In genomic region chr19:4037301-4037949, GRCh38 we compare ENCODE assay signal across 1 cellular context.
TF ChIP-seq lines count a peak whose summit lies in the region.

No MANE protein-coding gene starts in this region.

TF ChIP-seq in GM12878, 131 proteins besides CTCF, POLR2A, EP300 and RAD21:
- no peak for TF ChIP-seq GATAD2B (conservative IDR thresholded peaks at IDR 0.05; ENCODE audit: low read depth)
- no peak for TF ChIP-seq NR2F1 (conservative IDR thresholded peaks at IDR 0.05)
- TF ChIP-seq RELA (IDR thresholded peaks at IDR 0.05; ENCODE audit: borderline replicate concordance, partially characterized antibody) = no peak
- TF ChIP-seq, protein P1, sequence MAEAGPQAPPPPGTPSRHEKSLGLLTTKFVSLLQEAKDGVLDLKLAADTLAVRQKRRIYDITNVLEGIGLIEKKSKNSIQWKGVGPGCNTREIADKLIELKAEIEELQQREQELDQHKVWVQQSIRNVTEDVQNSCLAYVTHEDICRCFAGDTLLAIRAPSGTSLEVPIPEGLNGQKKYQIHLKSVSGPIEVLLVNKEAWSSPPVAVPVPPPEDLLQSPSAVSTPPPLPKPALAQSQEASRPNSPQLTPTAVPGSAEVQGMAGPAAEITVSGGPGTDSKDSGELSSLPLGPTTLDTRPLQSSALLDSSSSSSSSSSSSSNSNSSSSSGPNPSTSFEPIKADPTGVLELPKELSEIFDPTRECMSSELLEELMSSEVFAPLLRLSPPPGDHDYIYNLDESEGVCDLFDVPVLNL (IDR thresholded peaks at IDR 0.05; ENCODE audit: low read depth, low read length) = no peak
- no peak for TF ChIP-seq BMI1 (IDR thresholded peaks at IDR 0.05; ENCODE audit: borderline replicate concordance)
- TF ChIP-seq FOXM1 (IDR thresholded peaks at IDR 0.05; ENCODE audit: low read depth, low read length) = no peak
- TF ChIP-seq, protein P2, sequence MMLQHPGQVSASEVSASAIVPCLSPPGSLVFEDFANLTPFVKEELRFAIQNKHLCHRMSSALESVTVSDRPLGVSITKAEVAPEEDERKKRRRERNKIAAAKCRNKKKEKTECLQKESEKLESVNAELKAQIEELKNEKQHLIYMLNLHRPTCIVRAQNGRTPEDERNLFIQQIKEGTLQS (IDR thresholded peaks at IDR 0.05; ENCODE audit: borderline replicate concordance, extremely low read depth, low read depth, low read length) = no peak
- TF ChIP-seq BCL3 (IDR thresholded peaks at IDR 0.05; ENCODE audit: borderline replicate concordance, insufficient read depth, low read depth, low read length, poor library complexity, severe bottlenecking) = peak; percentile 66
- TF ChIP-seq CHD2 (IDR thresholded peaks at IDR 0.05; ENCODE audit: borderline replicate concordance, low read depth, low read length) = no peak
- TF ChIP-seq, protein P3, sequence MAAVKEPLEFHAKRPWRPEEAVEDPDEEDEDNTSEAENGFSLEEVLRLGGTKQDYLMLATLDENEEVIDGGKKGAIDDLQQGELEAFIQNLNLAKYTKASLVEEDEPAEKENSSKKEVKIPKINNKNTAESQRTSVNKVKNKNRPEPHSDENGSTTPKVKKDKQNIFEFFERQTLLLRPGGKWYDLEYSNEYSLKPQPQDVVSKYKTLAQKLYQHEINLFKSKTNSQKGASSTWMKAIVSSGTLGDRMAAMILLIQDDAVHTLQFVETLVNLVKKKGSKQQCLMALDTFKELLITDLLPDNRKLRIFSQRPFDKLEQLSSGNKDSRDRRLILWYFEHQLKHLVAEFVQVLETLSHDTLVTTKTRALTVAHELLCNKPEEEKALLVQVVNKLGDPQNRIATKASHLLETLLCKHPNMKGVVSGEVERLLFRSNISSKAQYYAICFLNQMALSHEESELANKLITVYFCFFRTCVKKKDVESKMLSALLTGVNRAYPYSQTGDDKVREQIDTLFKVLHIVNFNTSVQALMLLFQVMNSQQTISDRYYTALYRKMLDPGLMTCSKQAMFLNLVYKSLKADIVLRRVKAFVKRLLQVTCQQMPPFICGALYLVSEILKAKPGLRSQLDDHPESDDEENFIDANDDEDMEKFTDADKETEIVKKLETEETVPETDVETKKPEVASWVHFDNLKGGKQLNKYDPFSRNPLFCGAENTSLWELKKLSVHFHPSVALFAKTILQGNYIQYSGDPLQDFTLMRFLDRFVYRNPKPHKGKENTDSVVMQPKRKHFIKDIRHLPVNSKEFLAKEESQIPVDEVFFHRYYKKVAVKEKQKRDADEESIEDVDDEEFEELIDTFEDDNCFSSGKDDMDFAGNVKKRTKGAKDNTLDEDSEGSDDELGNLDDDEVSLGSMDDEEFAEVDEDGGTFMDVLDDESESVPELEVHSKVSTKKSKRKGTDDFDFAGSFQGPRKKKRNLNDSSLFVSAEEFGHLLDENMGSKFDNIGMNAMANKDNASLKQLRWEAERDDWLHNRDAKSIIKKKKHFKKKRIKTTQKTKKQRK (IDR thresholded peaks at IDR 0.05; ENCODE audit: low read depth, low read length) = no peak
- TF ChIP-seq, protein P4, sequence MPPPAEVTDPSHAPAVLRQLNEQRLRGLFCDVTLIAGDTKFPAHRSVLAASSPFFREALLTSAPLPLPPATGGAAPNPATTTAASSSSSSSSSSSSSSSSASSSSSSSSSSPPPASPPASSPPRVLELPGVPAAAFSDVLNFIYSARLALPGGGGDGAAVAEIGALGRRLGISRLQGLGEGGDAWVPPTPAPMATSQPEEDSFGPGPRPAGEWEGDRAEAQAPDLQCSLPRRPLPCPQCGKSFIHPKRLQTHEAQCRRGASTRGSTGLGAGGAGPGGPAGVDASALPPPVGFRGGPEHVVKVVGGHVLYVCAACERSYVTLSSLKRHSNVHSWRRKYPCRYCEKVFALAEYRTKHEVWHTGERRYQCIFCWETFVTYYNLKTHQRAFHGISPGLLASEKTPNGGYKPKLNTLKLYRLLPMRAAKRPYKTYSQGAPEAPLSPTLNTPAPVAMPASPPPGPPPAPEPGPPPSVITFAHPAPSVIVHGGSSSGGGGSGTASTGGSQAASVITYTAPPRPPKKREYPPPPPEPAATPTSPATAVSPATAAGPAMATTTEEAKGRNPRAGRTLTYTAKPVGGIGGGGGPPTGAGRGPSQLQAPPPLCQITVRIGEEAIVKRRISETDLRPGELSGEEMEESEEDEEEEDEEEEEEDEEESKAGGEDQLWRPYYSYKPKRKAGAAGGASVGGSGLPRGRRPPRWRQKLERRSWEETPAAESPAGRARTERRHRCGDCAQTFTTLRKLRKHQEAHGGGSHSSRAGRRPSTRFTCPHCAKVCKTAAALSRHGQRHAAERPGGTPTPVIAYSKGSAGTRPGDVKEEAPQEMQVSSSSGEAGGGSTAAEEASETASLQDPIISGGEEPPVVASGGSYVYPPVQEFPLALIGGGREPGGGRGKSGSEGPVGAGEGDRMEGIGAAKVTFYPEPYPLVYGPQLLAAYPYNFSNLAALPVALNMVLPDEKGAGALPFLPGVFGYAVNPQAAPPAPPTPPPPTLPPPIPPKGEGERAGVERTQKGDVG (CRISPR knock-in tag; IDR thresholded peaks at IDR 0.05) = no peak
- 0 out of 2 replicates have a peak, but pooled peaks have one; percentile 75 for TF ChIP-seq TCF3 (IDR thresholded peaks at IDR 0.05; ENCODE audit: borderline replicate concordance, insufficient read depth, low read depth, low read length)
- TF ChIP-seq BCL11A (IDR thresholded peaks at IDR 0.05; ENCODE audit: low read depth, low read length) = no peak
- TF ChIP-seq, protein P5, sequence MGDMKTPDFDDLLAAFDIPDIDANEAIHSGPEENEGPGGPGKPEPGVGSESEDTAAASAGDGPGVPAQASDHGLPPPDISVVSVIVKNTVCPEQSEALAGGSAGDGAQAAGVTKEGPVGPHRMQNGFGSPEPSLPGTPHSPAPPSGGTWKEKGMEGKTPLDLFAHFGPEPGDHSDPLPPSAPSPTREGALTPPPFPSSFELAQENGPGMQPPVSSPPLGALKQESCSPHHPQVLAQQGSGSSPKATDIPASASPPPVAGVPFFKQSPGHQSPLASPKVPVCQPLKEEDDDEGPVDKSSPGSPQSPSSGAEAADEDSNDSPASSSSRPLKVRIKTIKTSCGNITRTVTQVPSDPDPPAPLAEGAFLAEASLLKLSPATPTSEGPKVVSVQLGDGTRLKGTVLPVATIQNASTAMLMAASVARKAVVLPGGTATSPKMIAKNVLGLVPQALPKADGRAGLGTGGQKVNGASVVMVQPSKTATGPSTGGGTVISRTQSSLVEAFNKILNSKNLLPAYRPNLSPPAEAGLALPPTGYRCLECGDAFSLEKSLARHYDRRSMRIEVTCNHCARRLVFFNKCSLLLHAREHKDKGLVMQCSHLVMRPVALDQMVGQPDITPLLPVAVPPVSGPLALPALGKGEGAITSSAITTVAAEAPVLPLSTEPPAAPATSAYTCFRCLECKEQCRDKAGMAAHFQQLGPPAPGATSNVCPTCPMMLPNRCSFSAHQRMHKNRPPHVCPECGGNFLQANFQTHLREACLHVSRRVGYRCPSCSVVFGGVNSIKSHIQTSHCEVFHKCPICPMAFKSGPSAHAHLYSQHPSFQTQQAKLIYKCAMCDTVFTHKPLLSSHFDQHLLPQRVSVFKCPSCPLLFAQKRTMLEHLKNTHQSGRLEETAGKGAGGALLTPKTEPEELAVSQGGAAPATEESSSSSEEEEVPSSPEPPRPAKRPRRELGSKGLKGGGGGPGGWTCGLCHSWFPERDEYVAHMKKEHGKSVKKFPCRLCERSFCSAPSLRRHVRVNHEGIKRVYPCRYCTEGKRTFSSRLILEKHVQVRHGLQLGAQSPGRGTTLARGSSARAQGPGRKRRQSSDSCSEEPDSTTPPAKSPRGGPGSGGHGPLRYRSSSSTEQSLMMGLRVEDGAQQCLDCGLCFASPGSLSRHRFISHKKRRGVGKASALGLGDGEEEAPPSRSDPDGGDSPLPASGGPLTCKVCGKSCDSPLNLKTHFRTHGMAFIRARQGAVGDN (IDR thresholded peaks at IDR 0.05) = no peak
- no peak for TF ChIP-seq CREB1 (IDR thresholded peaks at IDR 0.05; ENCODE audit: low read depth)
- TF ChIP-seq STAT1 (conservative IDR thresholded peaks at IDR 0.05) = no peak
- peak; percentile 28 for TF ChIP-seq PBX3 (IDR thresholded peaks at IDR 0.05; ENCODE audit: insufficient replicate concordance, low read depth, low read length)
TF ChIP-seq in GM12878: peak in this region for 3.
